1 cellular context compared by ENCODE assay signal in genomic region chr17:80575057-80575875, GRCh38.
TF ChIP-seq lines count a peak whose summit lies in the region.

No MANE protein-coding gene starts in this region.

TF ChIP-seq in GM12878, 131 proteins besides CTCF, POLR2A, EP300 and RAD21 (continued from another document):
- no peak for TF ChIP-seq ETV6 (conservative IDR thresholded peaks at IDR 0.05 in 1 of 2, IDR thresholded peaks at IDR 0.05 in 1 of 2; ENCODE audit: borderline replicate concordance in 1 of 2, low read depth in 1 of 2)
- TF ChIP-seq ESRRA (IDR thresholded peaks at IDR 0.05; ENCODE audit: low read length) = no peak
- no peak for TF ChIP-seq LARP7 (IDR thresholded peaks at IDR 0.05)
- TF ChIP-seq PAX8 (IDR thresholded peaks at IDR 0.05) = peak; percentile 97
- TF ChIP-seq STAT1 (conservative IDR thresholded peaks at IDR 0.05) = 0 out of 2 replicates have a peak, but pooled peaks have one; percentile 55
- TF ChIP-seq ZBTB4 (CRISPR knock-in tag; IDR thresholded peaks at IDR 0.05) = no peak
- no peak for TF ChIP-seq BRCA1 (IDR thresholded peaks at IDR 0.05; ENCODE audit: low read depth, low read length)
- peak; percentile 91 for TF ChIP-seq MAX (IDR thresholded peaks at IDR 0.05; ENCODE audit: low read depth, low read length)
- no peak for TF ChIP-seq BCL11A (IDR thresholded peaks at IDR 0.05; ENCODE audit: low read depth, low read length)
- no peak for TF ChIP-seq KAT2A (conservative IDR thresholded peaks at IDR 0.05; ENCODE audit: control insufficient read depth, low read depth, low read length)
- no peak; the same call in 1 of the 2 replicates for TF ChIP-seq RFX5 (IDR thresholded peaks at IDR 0.05; ENCODE audit: low read depth, low read length)
- no peak for TF ChIP-seq PML (IDR thresholded peaks at IDR 0.05; ENCODE audit: low read length)
- peak; percentile 79 to 86 for TF ChIP-seq BHLHE40 (IDR thresholded peaks at IDR 0.05; ENCODE audit: borderline replicate concordance in 1 of 2, low read depth in 2 of 2, low read length in 1 of 2)
- peak; percentile 89 for TF ChIP-seq YY1 (IDR thresholded peaks at IDR 0.05; ENCODE audit: low read depth, low read length)
- TF ChIP-seq ZNF207 (IDR thresholded peaks at IDR 0.05; ENCODE audit: borderline replicate concordance) = peak; percentile 58; the same call in 1 of the 2 replicates
- no peak for TF ChIP-seq SMAD1 (IDR thresholded peaks at IDR 0.05; ENCODE audit: low read depth, partially characterized antibody)
- TF ChIP-seq ZBTB11 (CRISPR knock-in tag; IDR thresholded peaks at IDR 0.05) = no peak
- no peak for TF ChIP-seq ZBTB40 (IDR thresholded peaks at IDR 0.05; ENCODE audit: borderline replicate concordance)
- TF ChIP-seq CREM (IDR thresholded peaks at IDR 0.05; ENCODE audit: low read depth) = peak; percentile 80
- TF ChIP-seq SUZ12 (IDR thresholded peaks at IDR 0.05; ENCODE audit: unreplicated experiment) = no peak
- no peak for TF ChIP-seq ZNF217 (IDR thresholded peaks at IDR 0.05)
- TF ChIP-seq FOXM1 (IDR thresholded peaks at IDR 0.05; ENCODE audit: low read depth, low read length) = peak; percentile 60; the same call in 1 of the 2 replicates
- TF ChIP-seq FOXK2 (IDR thresholded peaks at IDR 0.05) = no peak
- peak; percentile 27; the same call in 1 of the 2 replicates for TF ChIP-seq ZNF24 (IDR thresholded peaks at IDR 0.05)
- TF ChIP-seq CUX1 (IDR thresholded peaks at IDR 0.05; ENCODE audit: insufficient replicate concordance, low read depth, low read length) = no peak
- no peak for TF ChIP-seq FOS (IDR thresholded peaks at IDR 0.05; ENCODE audit: borderline replicate concordance, extremely low read depth, insufficient read length)
- TF ChIP-seq ZNF687 (IDR thresholded peaks at IDR 0.05) = peak; percentile 19; the same call in 1 of the 2 replicates
- no peak for TF ChIP-seq SREBF2 (IDR thresholded peaks at IDR 0.05; ENCODE audit: low read length)
- peak; percentile 74 for TF ChIP-seq MYC (IDR thresholded peaks at IDR 0.05; ENCODE audit: insufficient read depth, insufficient read length, insufficient replicate concordance, low read length, severe bottlenecking)
- TF ChIP-seq IKZF1 (conservative IDR thresholded peaks at IDR 0.05) = no peak
- TF ChIP-seq CHD4 (IDR thresholded peaks at IDR 0.05) = no peak
- TF ChIP-seq MEF2B (IDR thresholded peaks at IDR 0.05; ENCODE audit: partially characterized antibody, poor library complexity, severe bottlenecking) = peak; percentile 42
- TF ChIP-seq HDAC2 (IDR thresholded peaks at IDR 0.05) = no peak
- no peak for TF ChIP-seq ZBED1 (IDR thresholded peaks at IDR 0.05; ENCODE audit: borderline replicate concordance)
- TF ChIP-seq POLR2AphosphoS2 (IDR thresholded peaks at IDR 0.05; ENCODE audit: low read depth, low read length) = no peak
- peak; percentile 21 for TF ChIP-seq SKIL (IDR thresholded peaks at IDR 0.05; ENCODE audit: low read depth, poor library complexity, severe bottlenecking)
TF ChIP-seq in GM12878: peak in this region for 41.
